ENCODE assay signal across 8 cellular contexts in genomic region chr2:128232965-128233789, GRCh38.
DNase-seq lines count a peak whose midpoint lies in the region; ATAC-seq and TF ChIP-seq lines count a peak whose summit lies in the region.

No MANE protein-coding gene starts in this region.

- TF ChIP-seq CTCF in endothelial cell (IDR thresholded peaks at IDR 0.05; ENCODE audit: unreplicated experiment): peak; percentile 71

- no peaks in the 10 kb centered on the region for H3K9me3 ChIP-seq in CD4-positive, alpha-beta memory T cell (ENCODE audit: control insufficient read depth in 1 of 2, low read length in 2 of 2)
- no peaks in the 10 kb centered on the region for H3K9me3 ChIP-seq in mesodermal cell (ENCODE audit: control insufficient read depth, low read length)

- POLR2A ChIA-PET in CD4-positive, alpha-beta memory T cell (lab: Charles Lee; ENCODE audit: partially characterized antibody): no interaction called here

- H3K27me3 ChIP-seq in CD4-positive, alpha-beta memory T cell (ENCODE audit: insufficient read depth, low read length): no peaks in the 10 kb centered on the region

- ATAC-seq in GM19452 (IDR thresholded peaks at IDR 0.05; ENCODE audit: unreplicated experiment) (peak; percentile 97), HG03565 (IDR thresholded peaks at IDR 0.05; ENCODE audit: unreplicated experiment) (peak; percentile 93)

- DNase-seq in CD4-positive, alpha-beta memory T cell: peak; percentile 72 to 77 (median 76)
- peak; percentile 73 for DNase-seq in NOMO-1 treated with DMSO at 0.1 percent for 48 hours (lab: John Stamatoyannopoulos, UW; ENCODE audit: unreplicated experiment)
- DNase-seq in activated CD8-positive, alpha-beta memory T cell treated with anti-CD3 and anti-CD28 coated beads, Interleukin-2, amount 50 U/mL, for 4 hours: peak; percentile 88
- peak; percentile 88 for DNase-seq in endothelial cell (ENCODE audit: low spot score)
- peak; percentile 68 for DNase-seq in stimulated activated CD8-positive, alpha-beta memory T cell treated with anti-CD3 and anti-CD28 coated beads, Interleukin-15, amount 100 ng/mL, for 1 hour (ENCODE audit: low read depth)

- peaks cover 5% of the 10 kb centered on the region for H3K4me1 ChIP-seq in CD4-positive, alpha-beta memory T cell (ENCODE audit: insufficient read depth, low read length)
- H3K4me1 ChIP-seq in mesodermal cell (ENCODE audit: control insufficient read depth, insufficient read depth, low read length, poor library complexity, severe bottlenecking): no peaks in the 10 kb centered on the region

- H3K36me3 ChIP-seq in CD4-positive, alpha-beta memory T cell (ENCODE audit: insufficient read depth, low read length): no peaks in the 10 kb centered on the region
- no peaks in the 10 kb centered on the region for H3K36me3 ChIP-seq in mesodermal cell (ENCODE audit: control insufficient read depth, insufficient read depth, low read length)

- H3K27ac ChIP-seq in CD4-positive, alpha-beta memory T cell (ENCODE audit: low read depth, low read length): no peak overlapping the region
- H3K27ac ChIP-seq in mesodermal cell (ENCODE audit: low read depth, low read length, severe bottlenecking): no peak overlapping the region

- CTCF ChIA-PET in CD4-positive, alpha-beta memory T cell (lab: Charles Lee; ENCODE audit: partially characterized antibody): interaction anchor here (0.6 to 1.8 kb wide), 9 partner anchors 11 to 374 kb away, joined by 3 to 5 read pairs (median 4); no protein-coding TSS in a partner anchor

- H3K36me3 Mint-ChIP-seq in CD4-positive, alpha-beta memory T cell: peaks cover 0 to 1% of the 10 kb centered on the region in 2 donors
- H3K36me3 Mint-ChIP-seq in endothelial cell (ENCODE audit: low read depth, unreplicated experiment): peaks cover 3% of the 10 kb centered on the region

- peaks cover 2 to 8% of the 10 kb centered on the region in 2 donors for H3K27me3 Mint-ChIP-seq in CD4-positive, alpha-beta memory T cell
- H3K27me3 Mint-ChIP-seq in endothelial cell (ENCODE audit: unreplicated experiment): peaks cover 2% of the 10 kb centered on the region

- intact Hi-C loops in CD4-positive, alpha-beta memory T cell (cut with micrococcal nuclease): loop anchor here (1.0 to 5.0 kb wide), 3 partner anchors 54 to 351 kb away; partner anchors contain the start of gene SAP130

- WGBS in mesodermal cell (ENCODE audit: insufficient coverage in 2 of 2), 2 experiments: 1% methylated on average over 44 to 62 of the region's 84 CpGs

- peak overlapping the region; percentile 11 to 70 for H3K4me3 ChIP-seq in CD4-positive, alpha-beta memory T cell (ENCODE audit: low read length in 2 of 2)
- peak overlapping the region; percentile 62 for H3K4me3 ChIP-seq in mesodermal cell (ENCODE audit: extremely low read depth, insufficient read depth, low read length, poor library complexity, severe bottlenecking)

- H3K4me3 Mint-ChIP-seq in CD4-positive, alpha-beta memory T cell: peak overlapping the region; percentile 85 to 93 (median 88)
- peak overlapping the region; percentile 89 for H3K4me3 Mint-ChIP-seq in endothelial cell (ENCODE audit: unreplicated experiment)

- H3K9me3 Mint-ChIP-seq in CD4-positive, alpha-beta memory T cell: peaks cover 0 to 3% (median 0%) of the 10 kb centered on the region in 8 donors
- H3K9me3 Mint-ChIP-seq in endothelial cell (ENCODE audit: unreplicated experiment): peaks cover 4% of the 10 kb centered on the region

- peaks cover 1 to 7% (median 4%) of the 10 kb centered on the region in 4 donors for H3K4me1 Mint-ChIP-seq in CD4-positive, alpha-beta memory T cell
- no peaks in the 10 kb centered on the region for H3K4me1 Mint-ChIP-seq in endothelial cell (ENCODE audit: unreplicated experiment)

- peak overlapping the region in 4 of 7 donors; percentile 36 to 78 (median 62) for H3K27ac Mint-ChIP-seq in CD4-positive, alpha-beta memory T cell
- H3K27ac Mint-ChIP-seq in endothelial cell (ENCODE audit: unreplicated experiment): no peak overlapping the region
